ENCODE assay signal across 14 cellular contexts in the genomic region with DNA sequence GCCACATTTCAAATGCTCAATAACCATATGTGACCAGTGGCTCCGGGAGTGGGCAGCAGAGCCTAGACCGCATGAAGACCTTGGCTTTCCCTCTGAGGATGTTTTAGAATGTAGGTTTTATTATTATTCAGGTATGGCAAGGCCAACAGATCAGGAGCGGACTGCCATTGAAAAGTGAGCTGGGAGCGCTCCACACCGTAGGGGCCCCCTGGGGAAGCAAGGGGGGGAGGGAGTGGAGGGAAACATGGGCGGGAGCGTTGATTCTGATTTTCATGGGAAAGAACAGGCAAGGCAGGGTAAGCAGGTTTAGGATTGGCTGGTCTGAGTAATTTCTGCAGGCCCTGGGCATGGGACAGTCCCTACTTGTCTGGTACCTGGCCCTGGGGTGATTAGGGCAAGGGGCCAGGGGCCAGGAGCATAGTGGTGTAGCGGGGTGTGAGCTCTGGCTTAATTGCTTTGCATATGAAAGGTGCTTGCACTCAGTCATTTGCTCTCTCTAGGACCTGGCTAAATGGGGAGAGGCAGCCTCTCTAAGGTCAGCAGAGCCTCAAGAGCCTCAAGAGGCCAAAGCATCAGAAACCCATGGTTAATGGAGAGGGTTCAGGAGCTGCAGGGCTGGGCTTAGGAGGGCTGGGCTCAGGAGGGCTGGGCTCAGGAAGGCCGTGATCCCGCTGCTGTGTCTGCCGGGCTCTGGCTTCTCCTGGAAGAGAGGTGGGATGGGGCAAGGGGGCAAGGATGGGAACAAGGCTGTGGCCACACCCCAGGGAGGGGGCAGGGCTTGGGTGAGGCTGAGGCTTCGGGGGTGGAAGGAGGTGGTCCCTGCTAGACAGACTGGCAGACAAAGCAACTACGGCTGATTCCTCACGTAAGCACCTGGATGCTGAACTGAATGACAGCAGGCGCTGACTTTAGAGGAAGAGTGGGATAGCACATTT.
A peak's percentile ranks its signal among the peaks of the same experiment; 100 is the strongest.
DNase-seq lines count a peak whose midpoint lies in the region; FAIRE-seq and TF ChIP-seq lines count a peak whose summit lies in the region.
"Had no signal": no experiment of that assay in that cellular context is flagged by ENCODE, and none has a peak within 500 bp of the region (broad histone marks: within the 10 kb centered on the region; RNA-seq: fewer than 3 reads in every experiment).

No MANE protein-coding gene starts in this region.

- peak overlapping the region; percentile 87 for H4K8ac ChIP-seq in trophoblast cell (ENCODE audit: low read depth, low read length)

- H3K4me3 ChIP-seq in H7 (ENCODE audit: insufficient read depth, low read depth, low read length) (peak overlapping the region; percentile 21), choroid plexus epithelial cell (ENCODE audit: low read depth, low read length) (peak overlapping the region; percentile 62), trophoblast cell (ENCODE audit: low read depth, low read length) (no peak overlapping the region), kidney (ENCODE audit: low read length in 2 of 2) (no peak overlapping the region)

- H2BK12ac ChIP-seq in trophoblast cell (ENCODE audit: low read length): peak overlapping the region; percentile 43

- H3K4ac ChIP-seq in trophoblast cell (ENCODE audit: low read depth, low read length): peak overlapping the region; percentile 35

- H3K9me3 ChIP-seq in trophoblast cell (ENCODE audit: insufficient read depth, low read depth, low read length) (peaks cover 2% of the 10 kb centered on the region), kidney (ENCODE audit: control insufficient read depth in 1 of 2, low read length in 2 of 2) (no peaks in the 10 kb centered on the region)
- H3K9me3 ChIP-seq: gastrocnemius medialis had no signal

- H3K27ac ChIP-seq in trophoblast cell (ENCODE audit: low read depth, low read length) (peak overlapping the region; percentile 92), kidney (ENCODE audit: low read depth in 2 of 2, low read length in 2 of 2) (peak overlapping the region in 1 of 2 donors; percentile 28)
- H3K27ac ChIP-seq: C4-2B had no signal

- H3K14ac ChIP-seq in trophoblast cell (ENCODE audit: low read length): peak overlapping the region; percentile 54

- H3K79me1 ChIP-seq in trophoblast cell (ENCODE audit: low read length): peaks cover 25% of the 10 kb centered on the region

- peaks cover 16 to 26% of the 10 kb centered on the region in 2 experiments for H3K4me1 ChIP-seq in trophoblast cell (ENCODE audit: control insufficient read depth in 1 of 2, insufficient read depth in 2 of 2, low read length in 2 of 2)
- peaks cover 0 to 4% of the 10 kb centered on the region in 2 donors for H3K4me1 ChIP-seq in kidney (ENCODE audit: control insufficient read depth in 1 of 2, insufficient read depth in 1 of 2, low read depth in 1 of 2, low read length in 2 of 2)
- H3K4me1 ChIP-seq: gastrocnemius medialis had no signal

- H2BK5ac ChIP-seq in trophoblast cell (ENCODE audit: low read depth, low read length, poor library complexity): peak overlapping the region; percentile 90

- H3K4me2 ChIP-seq in trophoblast cell (ENCODE audit: low read length): peak overlapping the region; percentile 55

- no peak for FAIRE-seq in kidney (lab: Jason Lieb, UNC)

- H3K18ac ChIP-seq in trophoblast cell (ENCODE audit: low read length): peak overlapping the region; percentile 58

- H3K9ac ChIP-seq in trophoblast cell (ENCODE audit: low read length) (peak overlapping the region; percentile 35), kidney (ENCODE audit: low read length in 2 of 2) (no peak overlapping the region)

- H3K23ac ChIP-seq in trophoblast cell (ENCODE audit: low read length): no peak overlapping the region

- peak; percentile 69 for DNase-seq in H7
- no peak for DNase-seq in choroid plexus epithelial cell (ENCODE audit: low read depth)
- peak; percentile 48 for DNase-seq in iPS-NIHi11 (ENCODE audit: low spot score)
- peak; percentile 50 to 70 for DNase-seq in trophoblast cell
- no peak for DNase-seq in HCEC 1CT
- no peak for DNase-seq in kidney
- DNase-seq in activated CD4-positive, CD25-positive, alpha-beta regulatory T cell treated with anti-CD3 and anti-CD28 coated beads, Interleukin-2, amount 50 U/mL, for 72 hours: no peak
- no peak for DNase-seq in NCI-H1092 (lab: John Stamatoyannopoulos, UW)
- DNase-seq: activated CD4-positive, alpha-beta T cell treated with anti-CD3 and anti-CD28 coated beads for 4 hours; activated gamma-delta T cell; NCI-H1694 treated with DMSO at 0.1 percent for 48 hours; NK-92 treated with Interleukin-12 subunit alpha and Interleukin-12 subunit beta, amount 100 ng/mL, for 24 hours had no signal

- H2AK5ac ChIP-seq in trophoblast cell (ENCODE audit: low read length): no peak overlapping the region

- TF ChIP-seq CTCF in choroid plexus epithelial cell (conservative IDR thresholded peaks at IDR 0.05; ENCODE audit: low read depth, low read length): no peak
- no peak for TF ChIP-seq CTCF in kidney (IDR thresholded peaks at IDR 0.05; ENCODE audit: borderline replicate concordance, extremely low read depth, insufficient read depth)

- intact Hi-C loops in kidney (cut with DNase I): no loop called here

- no CpG with 5 or more reads among the region's 15 CpGs for WGBS in trophoblast cell (ENCODE audit: extremely low coverage, insufficient coverage, insufficient read length)

- H3K36me3 ChIP-seq in H7 (replicated peaks; ENCODE audit: control insufficient read depth, insufficient read depth, low read length) (no peaks in the 10 kb centered on the region), trophoblast cell (ENCODE audit: control insufficient read depth in 1 of 2, insufficient read depth in 2 of 2, low read length in 2 of 2) (no peaks in the 10 kb centered on the region), kidney (ENCODE audit: control insufficient read depth in 1 of 2, insufficient read depth in 2 of 2, low read length in 2 of 2) (no peaks in the 10 kb centered on the region)
- H3K36me3 ChIP-seq: gastrocnemius medialis had no signal

- peak overlapping the region; percentile 48 for H2AFZ ChIP-seq in trophoblast cell (ENCODE audit: insufficient read depth, low read length, poor library complexity)

- peak overlapping the region; percentile 70 for H2BK120ac ChIP-seq in trophoblast cell (ENCODE audit: insufficient read depth, low read length, poor library complexity)

- H4K12ac ChIP-seq in trophoblast cell (ENCODE audit: low read depth, low read length): peak overlapping the region; percentile 21

- H4K91ac ChIP-seq in trophoblast cell (ENCODE audit: low read depth, low read length): peak overlapping the region; percentile 90

- H3K79me2 ChIP-seq in trophoblast cell (ENCODE audit: control insufficient read depth, insufficient read depth, low read length, poor library complexity): peaks cover 7% of the 10 kb centered on the region

- H3K27me3 ChIP-seq in H7 (ENCODE audit: control insufficient read depth, insufficient read depth, low read length): no peaks in the 10 kb centered on the region
- H3K27me3 ChIP-seq in trophoblast cell (ENCODE audit: insufficient read depth, low read length): no peaks in the 10 kb centered on the region
- H3K27me3 ChIP-seq: gastrocnemius medialis had no signal

Comparison
In these comparisons a context has a peak if more than half of its experiments do, and no peak if none do; other contexts are left out.
1. DNase-seq: peak in H7 (single experiment), iPS-NIHi11 (single experiment) and trophoblast cell (2 of 2); none in choroid plexus epithelial cell (single experiment), HCEC 1CT (single experiment), kidney (single experiment), activated CD4-positive, CD25-positive, alpha-beta regulatory T cell treated with anti-CD3 and anti-CD28 coated beads, Interleukin-2, amount 50 U/mL, for 72 hours (single experiment) and NCI-H1092 (single experiment).
2. H3K4me3 ChIP-seq: peak in H7 (single experiment) and choroid plexus epithelial cell (single experiment); none in trophoblast cell (single experiment) and kidney (0 of 2).